Comparison of ENCODE assay signal across 22 cellular contexts in the genomic region with DNA sequence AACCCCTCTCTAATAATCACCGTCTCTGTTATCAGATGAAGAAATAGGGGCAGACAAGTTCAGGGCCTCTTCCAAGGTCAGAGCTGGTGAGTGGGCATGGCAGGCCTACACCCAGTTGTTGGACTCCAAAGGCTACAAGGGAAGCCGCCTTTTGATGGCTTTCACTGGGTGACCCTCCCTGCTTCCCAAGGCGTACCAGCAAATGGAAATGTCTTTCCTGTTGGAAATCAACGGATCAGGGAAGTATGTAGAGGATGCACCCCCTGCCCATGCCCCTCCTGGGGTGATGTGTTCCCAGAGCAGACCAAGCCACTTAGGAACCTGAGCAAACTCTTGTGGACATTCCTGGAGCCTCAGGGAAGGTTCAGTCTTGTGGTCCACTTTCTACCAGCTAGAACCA. TPM values are rescaled to one million over a fixed set of nuclear protein-coding genes. Genes with fewer than 3 reads are reported as not detected.
DNase-seq lines count a peak whose midpoint lies in the region; ATAC-seq and TF ChIP-seq lines count a peak whose summit lies in the region.
"Had no signal": no experiment of that assay in that cellular context is flagged by ENCODE, and none has a peak within 500 bp of the region (broad histone marks: within the 10 kb centered on the region; RNA-seq: fewer than 3 reads in every experiment).

No MANE protein-coding gene starts in this region.

- TF ChIP-seq POLR2A in breast epithelium (IDR thresholded peaks at IDR 0.05) (no peak), body of pancreas (IDR thresholded peaks at IDR 0.05) (no peak)

- no peaks in the 10 kb centered on the region for H4K20me1 ChIP-seq in BLaER1

- intact Hi-C loops in breast epithelium (cut with DNase I; ENCODE audit: low total_unique reads) (loop anchor here (2.0 kb wide), 1 partner anchor 66 kb away; no protein-coding TSS in a partner anchor), body of pancreas (cut with DNase I) (no loop called here)

- peaks cover 2 to 12% of the 10 kb centered on the region in 2 donors for H3K27me3 Mint-ChIP-seq in CD8-positive, alpha-beta memory T cell

- no peaks in the 10 kb centered on the region for H3K9me3 ChIP-seq in BLaER1
- H3K9me3 ChIP-seq in breast epithelium: no peaks in the 10 kb centered on the region
- H3K9me3 ChIP-seq in CD8-positive, alpha-beta memory T cell (ENCODE audit: low read length): no peaks in the 10 kb centered on the region
- H3K9me3 ChIP-seq in body of pancreas: no peaks in the 10 kb centered on the region
- H3K9me3 ChIP-seq: Peyer's patch had no signal

- H3K36me3 ChIP-seq in BLaER1: peaks cover 7% of the 10 kb centered on the region; the same call in 1 of the 2 replicates
- H3K36me3 ChIP-seq in breast epithelium: no peaks in the 10 kb centered on the region
- no peaks in the 10 kb centered on the region for H3K36me3 ChIP-seq in CD8-positive, alpha-beta memory T cell (ENCODE audit: insufficient read depth, low read length)
- H3K36me3 ChIP-seq in body of pancreas (replicated peaks in 1 of 2; ENCODE audit: insufficient read depth in 1 of 2, low read depth in 2 of 2): no peaks in the 10 kb centered on the region
- H3K36me3 ChIP-seq: Peyer's patch had no signal

- H3K27me3 ChIP-seq in BLaER1: no peaks in the 10 kb centered on the region
- no peaks in the 10 kb centered on the region for H3K27me3 ChIP-seq in breast epithelium
- H3K27me3 ChIP-seq in CD8-positive, alpha-beta memory T cell (ENCODE audit: insufficient read depth, low read length, poor library complexity, severe bottlenecking): no peaks in the 10 kb centered on the region
- no peaks in the 10 kb centered on the region for H3K27me3 ChIP-seq in body of pancreas
- H3K27me3 ChIP-seq: Peyer's patch had no signal

- no peak overlapping the region for H3K4me3 Mint-ChIP-seq in CD8-positive, alpha-beta memory T cell
- H3K4me3 Mint-ChIP-seq: CD4-positive, alpha-beta T cell had no signal

- peak overlapping the region; percentile 99 for H3K27ac ChIP-seq in BLaER1
- H3K27ac ChIP-seq in breast epithelium: peak overlapping the region; percentile 31 to 35
- no peak overlapping the region for H3K27ac ChIP-seq in CD8-positive, alpha-beta memory T cell (ENCODE audit: low read depth, low read length)
- H3K27ac ChIP-seq in body of pancreas: no peak overlapping the region
- H3K27ac ChIP-seq: Peyer's patch had no signal

- peak; percentile 31 for DNase-seq in M059J (ENCODE audit: low read depth)
- no peak for DNase-seq in breast epithelium (ENCODE audit: low spot score in 2 of 2)
- peak; percentile 41 for DNase-seq in mesenteric fat pad (ENCODE audit: low spot score)
- DNase-seq in CD8-positive, alpha-beta memory T cell: no peak
- DNase-seq in activated T-cell treated with anti-CD3 and anti-CD28 coated beads, Interleukin-2, amount 50 U/mL, for 1 hour: no peak
- no peak for DNase-seq in body of pancreas
- DNase-seq in anterior cingulate cortex (lab: John Stamatoyannopoulos, UW): no peak
- DNase-seq: AML-193, DMS53, KG1, MM.1S, NCI-H1105, NCI-H1694, NCI-H2107, NCI-H2227 treated with DMSO at 0.1 percent for 48 hours, NCI-H524, SHP77 treated with DMSO at 0.1 percent for 48 hours had no signal

- WGBS in body of pancreas, 2 donors: 67 to 68% methylated on average over 4 of the region's 4 CpGs

- peaks cover 3 to 5% (median 5%) of the 10 kb centered on the region in 3 donors for H3K36me3 Mint-ChIP-seq in CD8-positive, alpha-beta memory T cell

- no peaks in the 10 kb centered on the region for H3K9me3 Mint-ChIP-seq in CD8-positive, alpha-beta memory T cell
- H3K9me3 Mint-ChIP-seq: CD4-positive, alpha-beta T cell had no signal

- H3K4me3 ChIP-seq in BLaER1: 0 out of 2 replicates have a peak overlapping the region, but pooled peaks have one; percentile 8
- H3K4me3 ChIP-seq in breast epithelium: no peak overlapping the region
- H3K4me3 ChIP-seq in CD8-positive, alpha-beta memory T cell (ENCODE audit: low read length): no peak overlapping the region
- no peak overlapping the region for H3K4me3 ChIP-seq in body of pancreas
- H3K4me3 ChIP-seq: Peyer's patch had no signal

- TF ChIP-seq CTCF in breast epithelium (IDR thresholded peaks at IDR 0.05) (no peak), body of pancreas (IDR thresholded peaks at IDR 0.05) (no peak)

- H3K4me1 ChIP-seq in BLaER1: peaks cover 96% of the 10 kb centered on the region
- H3K4me1 ChIP-seq in breast epithelium: no peaks in the 10 kb centered on the region
- no peaks in the 10 kb centered on the region for H3K4me1 ChIP-seq in CD8-positive, alpha-beta memory T cell (ENCODE audit: insufficient read depth, low read length)
- no peaks in the 10 kb centered on the region for H3K4me1 ChIP-seq in body of pancreas
- H3K4me1 ChIP-seq: Peyer's patch had no signal

- CTCF ChIA-PET in CD8-positive, alpha-beta memory T cell (lab: Charles Lee): interaction anchor here (0.8 kb wide), 1 partner anchor 52 kb away, joined by 4 read pairs; no protein-coding TSS in a partner anchor

- H3K27ac Mint-ChIP-seq in CD8-positive, alpha-beta memory T cell: peak overlapping the region in 1 of 8 donors; percentile 92
- H3K27ac Mint-ChIP-seq: CD4-positive, alpha-beta T cell had no signal

- H3K4me2 ChIP-seq in BLaER1: peak overlapping the region; percentile 91

- POLR2A ChIA-PET in CD8-positive, alpha-beta memory T cell (lab: Charles Lee): no interaction called here

- peaks cover 0 to 3% (median 2%) of the 10 kb centered on the region in 3 donors for H3K4me1 Mint-ChIP-seq in CD8-positive, alpha-beta memory T cell

- no peak for ATAC-seq in body of pancreas

- H3K9ac ChIP-seq in BLaER1: peak overlapping the region; percentile 81

RNA-seq across cellular contexts. Expression of gene LGR6, which starts 47.4 kb away (rescaled TPM):
- not detected in 2 replicates for total RNA-seq in M059J (2014; rRNA removed; shearing (Covaris generic))
- total RNA-seq in breast epithelium: 10 to 100 TPM in 1 of 3 donors, 1 to 10 TPM in 1, not detected in 1; 2.6 to 11.3 TPM
- 0.35 TPM for total RNA-seq in mesenteric fat pad
- under 1 TPM; 0.40 to 0.53 TPM for total RNA-seq in CD8-positive, alpha-beta memory T cell
- polyA plus RNA-seq in CD8-positive, alpha-beta memory T cell: 3.1 TPM
- under 1 TPM in 1 of 2 donors, not detected in 1; 0.52 TPM for total RNA-seq in body of pancreas
- total RNA-seq: A673, Calu3 had no signal

Comparison
In these comparisons a context has a peak if more than half of its experiments do, and no peak if none do; other contexts are left out.
1. H3K27ac ChIP-seq: peak in BLaER1 (single experiment) and breast epithelium (2 of 2); none in CD8-positive, alpha-beta memory T cell (single experiment) and body of pancreas (0 of 4).
2. DNase-seq: peak in M059J (single experiment) and mesenteric fat pad (single experiment); none in breast epithelium (0 of 2), CD8-positive, alpha-beta memory T cell (0 of 5), activated T-cell treated with anti-CD3 and anti-CD28 coated beads, Interleukin-2, amount 50 U/mL, for 1 hour (single experiment), body of pancreas (0 of 4) and anterior cingulate cortex (0 of 58).